In genomic region chr12:39205969-39206368, GRCh38 we compare ENCODE assay signal across 17 cellular contexts.
DNase-seq lines count a peak whose midpoint lies in the region; ATAC-seq lines count a peak whose summit lies in the region.
"Had no signal": no experiment of that assay in that cellular context is flagged by ENCODE, and none has a peak within 500 bp of the region (broad histone marks: within the 10 kb centered on the region; RNA-seq: fewer than 3 reads in every experiment).

No MANE protein-coding gene starts in this region.

- peak; percentile 72 for DNase-seq in foreskin melanocyte
- DNase-seq: activated CD4-positive, CD25-positive, alpha-beta regulatory T cell treated with anti-CD3 and anti-CD28 coated beads, Interleukin-2, amount 50 U/mL, for 72 hours; activated naive CD8-positive, alpha-beta T cell treated with anti-CD3 and anti-CD28 coated beads, Interleukin-2, amount 50 U/mL, for 24 hours; dorsolateral prefrontal cortex; heart left ventricle; naive B cell; NCI-H1092; NCI-H524 treated with DMSO at 0.1 percent for 48 hours; stimulated activated CD4-positive, alpha-beta T cell treated with anti-CD3 and anti-CD28 coated beads, Interleukin-4, amount 100 ng/mL, for 1 hour; stimulated activated CD8-positive, alpha-beta memory T cell treated with anti-CD3 and anti-CD28 coated beads, Interleukin-4, amount 100 ng/mL, for 48 hours had no signal

- peak; percentile 64 for ATAC-seq in GM18520 (IDR thresholded peaks at IDR 0.05; ENCODE audit: unreplicated experiment)
- ATAC-seq in GM21528 (IDR thresholded peaks at IDR 0.05; ENCODE audit: low FRiP score, unreplicated experiment): peak; percentile 50
- peak; percentile 71 for ATAC-seq in HG03432 (IDR thresholded peaks at IDR 0.05; ENCODE audit: unreplicated experiment)
- no peak for ATAC-seq in HG02852 (IDR thresholded peaks at IDR 0.05; ENCODE audit: unreplicated experiment)
- no peak for ATAC-seq in HG02970 (IDR thresholded peaks at IDR 0.05; ENCODE audit: low FRiP score, unreplicated experiment)
- ATAC-seq in HG02884 (IDR thresholded peaks at IDR 0.05; ENCODE audit: unreplicated experiment): no peak
- ATAC-seq: activated naive CD8-positive, alpha-beta T cell treated with anti-CD3 and anti-CD28 coated beads, Interleukin-2, amount 50 U/mL, for 24 hours; esophagus mucosa; heart left ventricle had no signal

Comparison
In these comparisons a context has a peak if more than half of its experiments do, and no peak if none do; other contexts are left out.
1. ATAC-seq: peak in GM18520 (single experiment), GM21528 (single experiment) and HG03432 (single experiment); none in HG02852 (single experiment), HG02970 (single experiment) and HG02884 (single experiment).